ENCODE assay signal across 19 cellular contexts in the genomic region with DNA sequence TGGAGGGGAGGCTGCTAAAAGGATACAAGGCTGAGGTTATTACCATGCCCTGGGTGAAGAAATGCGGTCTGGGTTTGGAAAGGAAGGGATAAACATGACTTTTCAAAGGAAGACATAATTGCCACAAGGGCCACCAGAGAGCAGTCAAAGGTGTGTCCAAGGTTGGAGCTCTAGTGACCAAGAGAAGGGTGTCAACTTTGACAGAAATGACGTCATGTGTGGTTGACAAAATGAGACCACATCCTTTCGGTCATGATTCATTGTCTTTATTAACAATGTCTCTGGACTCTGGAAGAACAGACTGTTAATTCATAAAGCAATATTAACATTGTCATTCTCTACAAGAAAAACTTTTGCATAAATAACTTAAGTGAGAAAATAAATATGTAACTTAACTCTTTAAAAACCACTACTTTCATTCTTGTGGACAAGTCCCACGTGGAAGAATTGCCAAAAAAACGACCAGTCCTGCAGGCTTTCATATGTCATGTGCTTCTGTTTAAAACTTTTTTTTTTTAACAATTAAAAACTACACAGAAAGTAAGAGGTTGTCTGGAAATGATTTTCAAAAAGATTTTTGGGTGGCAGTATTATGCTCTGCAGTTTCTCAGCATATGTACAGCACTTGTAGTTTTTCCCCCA. TPM values are rescaled to one million over a fixed set of nuclear protein-coding genes. Genes with fewer than 3 reads are reported as not detected.
A peak's percentile ranks its signal among the peaks of the same experiment; 100 is the strongest.
DNase-seq lines count a peak whose midpoint lies in the region; TF ChIP-seq lines count a peak whose summit lies in the region.
"Had no signal": no experiment of that assay in that cellular context is flagged by ENCODE, and none has a peak within 500 bp of the region (broad histone marks: within the 10 kb centered on the region; RNA-seq: fewer than 3 reads in every experiment).

No MANE protein-coding gene starts in this region.

- H3K27ac Mint-ChIP-seq in Calu3 (ENCODE audit: unreplicated experiment) (no peak overlapping the region), immature natural killer cell (peak overlapping the region; percentile 18 to 77 (median 68))
- H3K27ac Mint-ChIP-seq: activated CD4-positive, alpha-beta T cell treated with anti-CD3 and anti-CD28 coated beads, Interleukin-2, amount 10 ng/mL, durations not matched to agents 24 days and 14 days; brain; naive thymus-derived CD8-positive, alpha-beta T cell; stimulated activated naive CD8-positive, alpha-beta T cell treated with anti-CD3 and anti-CD28 coated beads, Interleukin-15, Interleukin-2, amounts not matched to agents 100 ng/mL and 50 ng/mL, for 24 hours; T-helper 1 cell treated with Interleukin-12 subunit alpha and Interleukin-12 subunit beta and Interleukin-4 antibody, amounts not matched to agents 30 μg/mL and 1 μg/mL, for 36 hours had no signal

- no peak for TF ChIP-seq RAD21 in SK-N-SH (IDR thresholded peaks at IDR 0.05; ENCODE audit: low read length)

- no peaks in the 10 kb centered on the region for H3K9me3 Mint-ChIP-seq in Calu3 (ENCODE audit: low read depth, unreplicated experiment)
- no peaks in the 10 kb centered on the region for H3K9me3 Mint-ChIP-seq in immature natural killer cell
- H3K9me3 Mint-ChIP-seq: activated CD4-positive, alpha-beta T cell treated with anti-CD3 and anti-CD28 coated beads, Interleukin-2, amount 10 ng/mL, durations not matched to agents 24 days and 14 days; naive thymus-derived CD8-positive, alpha-beta T cell; stimulated activated naive CD8-positive, alpha-beta T cell treated with anti-CD3 and anti-CD28 coated beads, Interleukin-15, Interleukin-2, amounts not matched to agents 100 ng/mL and 50 ng/mL, for 24 hours; T-helper 1 cell treated with Interleukin-12 subunit alpha and Interleukin-12 subunit beta and Interleukin-4 antibody, amounts not matched to agents 30 μg/mL and 1 μg/mL, for 36 hours had no signal

- H3K9me2 ChIP-seq in SK-N-SH: no peaks in the 10 kb centered on the region

- H3K27me3 Mint-ChIP-seq in Calu3 (ENCODE audit: unreplicated experiment) (peaks cover 98% of the 10 kb centered on the region), immature natural killer cell (ENCODE audit: low read depth in 3 of 3) (peaks cover 26 to 37% (median 28%) of the 10 kb centered on the region in 3 donors)

- H3K36me3 Mint-ChIP-seq in Calu3 (ENCODE audit: insufficient read depth, unreplicated experiment) (no peaks in the 10 kb centered on the region), immature natural killer cell (peaks cover 0 to 4% (median 0%) of the 10 kb centered on the region in 3 donors)
- H3K36me3 Mint-ChIP-seq: brain; naive thymus-derived CD8-positive, alpha-beta T cell had no signal

- H2AFZ ChIP-seq in SK-N-SH (ENCODE audit: low read depth): no peak overlapping the region

- no peak for TF ChIP-seq CTCF in Calu3 (IDR thresholded peaks at IDR 0.05; ENCODE audit: unreplicated experiment)
- TF ChIP-seq CTCF in SK-N-SH (IDR thresholded peaks at IDR 0.05): no peak

- POLR2A ChIA-PET in SK-N-SH (lab: Yijun Ruan, JAX): no interaction called here

- DNase-seq in Calu3 (peak; percentile 28), H4 (ENCODE audit: low spot score) (peak; percentile 87), SK-N-SH (no peak), immature natural killer cell (peak; percentile 79 to 82 (median 82)), NCI-H1048 (lab: John Stamatoyannopoulos, UW) (no peak), NCI-H510A (lab: John Stamatoyannopoulos, UW) (no peak), dermis blood vessel endothelial cell (no peak), NCI-H2196 treated with DMSO at 0.1 percent for 48 hours (lab: John Stamatoyannopoulos, UW; ENCODE audit: unreplicated experiment) (no peak)
- DNase-seq: activated CD4-positive, alpha-beta T cell treated with anti-CD3 and anti-CD28 coated beads, Interleukin-2, amount 10 ng/mL, durations not matched to agents 24 days and 14 days; activated gamma-delta T cell; effector memory CD4-positive, alpha-beta T cell; naive thymus-derived CD8-positive, alpha-beta T cell; NCI-H1417; Peyer's patch had no signal

- no peak overlapping the region for H3K4me3 ChIP-seq in SK-N-SH (ENCODE audit: low read depth in 2 of 2, low read length in 1 of 2)
- H3K4me3 ChIP-seq: Peyer's patch had no signal

- no peak overlapping the region for H3K4me2 ChIP-seq in SK-N-SH

- no TSS peak for BruUV-seq in Calu3 (replicated peaks; lab: Mats Ljungman, UMichigan)

- no peaks in the 10 kb centered on the region for H3K9me3 ChIP-seq in SK-N-SH
- H3K9me3 ChIP-seq: Peyer's patch had no signal

- H3K9ac ChIP-seq in SK-N-SH: no peak overlapping the region

- intact Hi-C loops in Calu3 (cut with micrococcal nuclease; ENCODE audit: unreplicated experiment): no loop called here

- H3K4me3 Mint-ChIP-seq in Calu3 (ENCODE audit: low read depth, unreplicated experiment) (no peak overlapping the region), immature natural killer cell (peak overlapping the region; percentile 31 to 69 (median 62))
- H3K4me3 Mint-ChIP-seq: activated CD4-positive, alpha-beta T cell treated with anti-CD3 and anti-CD28 coated beads, Interleukin-2, amount 10 ng/mL, durations not matched to agents 24 days and 14 days; brain; naive thymus-derived CD8-positive, alpha-beta T cell; stimulated activated naive CD8-positive, alpha-beta T cell treated with anti-CD3 and anti-CD28 coated beads, Interleukin-15, Interleukin-2, amounts not matched to agents 100 ng/mL and 50 ng/mL, for 24 hours; T-helper 1 cell treated with Interleukin-12 subunit alpha and Interleukin-12 subunit beta and Interleukin-4 antibody, amounts not matched to agents 30 μg/mL and 1 μg/mL, for 36 hours had no signal

- peak overlapping the region in 1 of 2 experiments; percentile 43; a peak in 1 of 4 replicates for H3K27ac ChIP-seq in SK-N-SH (ENCODE audit: low read depth in 2 of 2, low read length in 1 of 2)
- H3K27ac ChIP-seq: C4-2B, Peyer's patch had no signal

- H3K79me2 ChIP-seq in SK-N-SH (ENCODE audit: insufficient read depth): no peaks in the 10 kb centered on the region

- CTCF ChIA-PET in Calu3 (lab: Charles Lee): interaction anchor here (0.6 to 1.2 kb wide), 4 partner anchors 26 to 80 kb away, joined by 3 to 6 read pairs (median 3); no protein-coding TSS in a partner anchor
- CTCF ChIA-PET in SK-N-SH (lab: Yijun Ruan, JAX): interaction anchor here (0.8 to 7.9 kb wide), 6 partner anchors 7 to 177 kb away, joined by 3 to 97 read pairs (median 4); no protein-coding TSS in a partner anchor

- peaks cover 0 to 6% of the 10 kb centered on the region in 2 experiments; a peak in 1 of 4 replicates for H3K4me1 ChIP-seq in SK-N-SH (ENCODE audit: control insufficient read depth in 1 of 2, insufficient read depth in 2 of 2, low read depth in 1 of 2, low read length in 1 of 2)

- H3K27me3 ChIP-seq in SK-N-SH (ENCODE audit: insufficient read depth): no peaks in the 10 kb centered on the region

- peaks cover 26% of the 10 kb centered on the region for H3K4me1 Mint-ChIP-seq in Calu3 (ENCODE audit: low read depth, unreplicated experiment)
- H3K4me1 Mint-ChIP-seq in immature natural killer cell: peaks cover 36 to 37% of the 10 kb centered on the region in 2 donors
- H3K4me1 Mint-ChIP-seq: brain had no signal

- TF ChIP-seq EP300 in SK-N-SH (IDR thresholded peaks at IDR 0.05; ENCODE audit: borderline replicate concordance in 1 of 2, low read depth in 1 of 2, low read length in 1 of 2): no peak

- no peaks in the 10 kb centered on the region for H3K36me3 ChIP-seq in SK-N-SH (replicated peaks in 1 of 2; ENCODE audit: control insufficient read depth in 1 of 2, insufficient read depth in 2 of 2, low read length in 1 of 2)
- H3K36me3 ChIP-seq: Peyer's patch had no signal

- H3F3A ChIP-seq in SK-N-SH (replicated peaks; ENCODE audit: insufficient read depth): no peaks in the 10 kb centered on the region

- H4K20me1 ChIP-seq in SK-N-SH (ENCODE audit: insufficient read depth): no peaks in the 10 kb centered on the region

- WGBS in SK-N-SH (ENCODE audit: low lambda C conversion rate): 62% methylated on average over 5 of the region's 5 CpGs

TF ChIP-seq in SK-N-SH, 30 proteins besides CTCF, POLR2A, EP300 and RAD21 (continues in another document):
- TF ChIP-seq, protein P1, sequence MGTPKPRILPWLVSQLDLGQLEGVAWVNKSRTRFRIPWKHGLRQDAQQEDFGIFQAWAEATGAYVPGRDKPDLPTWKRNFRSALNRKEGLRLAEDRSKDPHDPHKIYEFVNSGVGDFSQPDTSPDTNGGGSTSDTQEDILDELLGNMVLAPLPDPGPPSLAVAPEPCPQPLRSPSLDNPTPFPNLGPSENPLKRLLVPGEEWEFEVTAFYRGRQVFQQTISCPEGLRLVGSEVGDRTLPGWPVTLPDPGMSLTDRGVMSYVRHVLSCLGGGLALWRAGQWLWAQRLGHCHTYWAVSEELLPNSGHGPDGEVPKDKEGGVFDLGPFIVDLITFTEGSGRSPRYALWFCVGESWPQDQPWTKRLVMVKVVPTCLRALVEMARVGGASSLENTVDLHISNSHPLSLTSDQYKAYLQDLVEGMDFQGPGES (IDR thresholded peaks at IDR 0.05; ENCODE audit: low read depth, low read length): no peak

RNA-seq across cellular contexts. Expression of gene SOST, which starts 5.0 kb away (rescaled TPM):
- total RNA-seq in Calu3 (2022) (not detected in 2 replicates), dermis blood vessel endothelial cell (0.05 TPM in 1 of 2 replicates, not detected in the other)
- 4.2 and 6.1 TPM in 2 replicates for total RNA-seq in H4 (2014; rRNA removed; shearing (Covaris generic))
- polyA plus RNA-seq in SK-N-SH (2012; rRNA removed) (not detected in 2 replicates), immature natural killer cell (under 1 TPM in 1 of 3 donors, not detected in 2; 0.10 TPM)
- polyA plus RNA-seq in SK-N-SH (2012; cell fraction: cytosol; rRNA removed): 0.01 TPM in 1 of 2 replicates, not detected in the other
- not detected in 2 replicates for polyA plus RNA-seq in SK-N-SH (2012; cell fraction: nucleus; rRNA removed)
- total RNA-seq: activated CD4-positive, alpha-beta T cell treated with anti-CD3 and anti-CD28 coated beads, Interleukin-2, amount 10 ng/mL, durations not matched to agents 24 days and 14 days; naive thymus-derived CD8-positive, alpha-beta T cell; Peyer's patch; sciatic nerve had no signal
- polyA plus RNA-seq: naive thymus-derived CD8-positive, alpha-beta T cell had no signal

RNA-seq across cellular contexts. Expression of gene DUSP3, which starts 25.2 kb away (rescaled TPM):
- total RNA-seq in Calu3 (2022) (80.3 and 81.9 TPM in 2 replicates), dermis blood vessel endothelial cell (73.0 and 73.5 TPM in 2 replicates)
- total RNA-seq in H4 (2014; rRNA removed; shearing (Covaris generic)): 34.3 and 37.3 TPM in 2 replicates
- polyA plus RNA-seq in SK-N-SH (2012; rRNA removed) (31.5 and 39.7 TPM in 2 replicates), immature natural killer cell (10 to 100 TPM in 2 of 3 donors, 1 to 10 TPM in 1; 9.1 to 13.6 (median 12.3) TPM)
- 28.3 and 29.9 TPM in 2 replicates for polyA plus RNA-seq in SK-N-SH (2012; cell fraction: cytosol; rRNA removed)
- 45.7 and 61.0 TPM in 2 replicates for polyA plus RNA-seq in SK-N-SH (2012; cell fraction: nucleus; rRNA removed)

RNA-seq across cellular contexts. Expression of gene CFAP97D1, which starts 26.6 kb away (rescaled TPM):
- not detected in 2 replicates for total RNA-seq in Calu3 (2022)
- not detected in 2 replicates for total RNA-seq in H4 (2014; rRNA removed; shearing (Covaris generic))
- 0.02 TPM in 2 replicates for polyA plus RNA-seq in SK-N-SH (2012; rRNA removed)
- polyA plus RNA-seq in SK-N-SH (2012; cell fraction: cytosol; rRNA removed): 0.03 TPM in 1 of 2 replicates, not detected in the other
- 0.01 and 0.04 TPM in 2 replicates for polyA plus RNA-seq in SK-N-SH (2012; cell fraction: nucleus; rRNA removed)
- polyA plus RNA-seq in immature natural killer cell: not detected
- total RNA-seq in dermis blood vessel endothelial cell: not detected in 2 replicates
- total RNA-seq: activated CD4-positive, alpha-beta T cell treated with anti-CD3 and anti-CD28 coated beads, Interleukin-2, amount 10 ng/mL, durations not matched to agents 24 days and 14 days; naive thymus-derived CD8-positive, alpha-beta T cell; Peyer's patch; sciatic nerve had no signal
- polyA plus RNA-seq: naive thymus-derived CD8-positive, alpha-beta T cell had no signal

Comparison
In these comparisons a context has a peak if more than half of its experiments do, and no peak if none do; other contexts are left out.
1. DNase-seq: peak in Calu3 (single experiment), H4 (single experiment) and immature natural killer cell (3 of 3); none in SK-N-SH (single experiment), NCI-H1048 (single experiment), NCI-H510A (single experiment), dermis blood vessel endothelial cell (single experiment) and NCI-H2196 treated with DMSO at 0.1 percent for 48 hours (single experiment).